1 cellular context compared by ENCODE assay signal in the genomic region with DNA sequence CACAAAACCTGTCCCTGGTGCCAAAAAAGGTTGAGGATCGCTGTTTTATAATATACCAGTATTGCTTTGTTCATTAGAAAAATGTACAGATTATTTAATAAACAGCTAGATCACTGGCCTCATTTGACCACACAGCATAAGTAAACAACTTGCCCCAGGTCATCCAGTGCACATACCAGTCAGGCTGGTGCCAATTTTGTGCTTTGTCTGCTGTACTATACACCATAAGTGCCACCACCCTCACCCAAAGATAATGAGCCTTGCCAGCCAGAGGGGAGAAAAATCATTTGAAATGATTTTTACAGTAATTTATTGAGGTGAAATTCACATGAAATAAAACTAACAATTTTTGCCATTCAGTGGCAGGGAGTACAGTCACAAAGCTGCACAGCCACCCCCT.
TF ChIP-seq lines count a peak whose summit lies in the region.

No MANE protein-coding gene starts in this region.

TF ChIP-seq in HCT116, 20 proteins besides CTCF, POLR2A, EP300 and RAD21 (continued from another document):
- TF ChIP-seq TCF7L2 (IDR thresholded peaks at IDR 0.05; ENCODE audit: borderline replicate concordance, extremely low read depth, insufficient read depth, insufficient read length) (no peak), JUND (IDR thresholded peaks at IDR 0.05) (no peak)
